ENCODE assay signal across 1 cellular context in the genomic region with DNA sequence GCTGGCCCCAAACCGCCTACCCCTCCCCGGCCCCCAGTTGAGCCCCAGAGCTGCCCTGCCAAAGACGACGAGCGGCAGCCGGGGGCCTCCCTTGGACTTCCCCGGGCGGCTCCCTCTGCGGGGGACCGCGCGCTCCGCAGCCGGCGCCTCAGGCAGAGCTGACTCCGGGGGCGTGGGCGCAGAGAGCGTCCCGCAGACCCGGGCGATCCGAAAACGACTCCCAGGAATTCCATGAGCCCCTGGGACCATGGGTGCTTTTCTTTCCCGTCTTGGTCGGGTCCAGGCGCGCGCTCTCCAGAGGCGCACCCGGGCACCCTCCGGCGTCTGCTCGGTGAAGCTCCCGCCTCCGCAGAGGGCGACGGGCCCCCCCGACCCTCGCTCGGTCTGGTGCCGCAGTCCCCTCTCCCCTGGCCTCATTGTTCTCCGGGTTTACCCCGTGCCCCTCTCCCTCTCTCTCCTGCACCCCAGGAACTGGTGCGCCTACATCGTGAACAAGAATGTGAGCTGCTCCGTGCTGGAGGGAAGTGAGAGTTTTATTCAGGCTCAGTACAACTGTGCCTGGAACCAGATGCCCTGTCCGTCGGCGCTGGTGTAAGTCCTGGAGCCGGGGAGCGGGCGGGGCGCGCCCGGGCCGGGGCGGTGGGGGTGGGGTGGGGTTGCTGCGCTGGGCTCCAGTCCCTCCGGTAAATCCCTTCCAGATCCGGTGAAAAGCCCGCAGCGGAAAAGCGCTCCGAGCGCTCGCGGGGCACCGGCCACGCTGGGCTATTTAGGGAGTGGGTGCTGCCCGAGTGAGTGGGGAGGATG.
TF ChIP-seq lines count a peak whose summit lies in the region.

No MANE protein-coding gene starts in this region.

TF ChIP-seq in H1, 55 proteins besides CTCF, POLR2A, EP300 and RAD21 (continued from another document):
- peak; percentile 94 for TF ChIP-seq KDM4A (IDR thresholded peaks at IDR 0.05; ENCODE audit: low read depth, low read length, severe bottlenecking)
- TF ChIP-seq, protein P1, sequence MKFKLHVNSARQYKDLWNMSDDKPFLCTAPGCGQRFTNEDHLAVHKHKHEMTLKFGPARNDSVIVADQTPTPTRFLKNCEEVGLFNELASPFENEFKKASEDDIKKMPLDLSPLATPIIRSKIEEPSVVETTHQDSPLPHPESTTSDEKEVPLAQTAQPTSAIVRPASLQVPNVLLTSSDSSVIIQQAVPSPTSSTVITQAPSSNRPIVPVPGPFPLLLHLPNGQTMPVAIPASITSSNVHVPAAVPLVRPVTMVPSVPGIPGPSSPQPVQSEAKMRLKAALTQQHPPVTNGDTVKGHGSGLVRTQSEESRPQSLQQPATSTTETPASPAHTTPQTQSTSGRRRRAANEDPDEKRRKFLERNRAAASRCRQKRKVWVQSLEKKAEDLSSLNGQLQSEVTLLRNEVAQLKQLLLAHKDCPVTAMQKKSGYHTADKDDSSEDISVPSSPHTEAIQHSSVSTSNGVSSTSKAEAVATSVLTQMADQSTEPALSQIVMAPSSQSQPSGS (IDR thresholded peaks at IDR 0.05; ENCODE audit: low read length) = no peak
- TF ChIP-seq SIX5 (IDR thresholded peaks at IDR 0.05; ENCODE audit: low read depth, low read length) = no peak
- peak; percentile 17 for TF ChIP-seq RBBP5 (IDR thresholded peaks at IDR 0.05; ENCODE audit: borderline replicate concordance, low read depth, low read length)
- TF ChIP-seq ZNF274 (IDR thresholded peaks at IDR 0.05; ENCODE audit: borderline replicate concordance, extremely low read depth, low read length) = no peak
- no peak for TF ChIP-seq FOSL1 (IDR thresholded peaks at IDR 0.05; ENCODE audit: insufficient read depth, low read depth, low read length)
- no peak for TF ChIP-seq GABPA (IDR thresholded peaks at IDR 0.05; ENCODE audit: borderline replicate concordance, insufficient read depth, low read length)
- TF ChIP-seq KDM1A (IDR thresholded peaks at IDR 0.05; ENCODE audit: borderline replicate concordance, low read length) = no peak
- TF ChIP-seq TAF1 (IDR thresholded peaks at IDR 0.05; ENCODE audit: low read depth, low read length) = peak; percentile 5; the same call in 1 of the 2 replicates
- TF ChIP-seq SRF (IDR thresholded peaks at IDR 0.05; ENCODE audit: low read depth, low read length) = no peak
